ENCODE assay signal across 16 cellular contexts in genomic region chr9:114722937-114723620, GRCh38. TPM values are rescaled to one million over a fixed set of nuclear protein-coding genes. Genes with fewer than 3 reads are reported as not detected.
DNase-seq lines count a peak whose midpoint lies in the region; ATAC-seq, FAIRE-seq and TF ChIP-seq lines count a peak whose summit lies in the region.
"Had no signal": no experiment of that assay in that cellular context is flagged by ENCODE, and none has a peak within 500 bp of the region (broad histone marks: within the 10 kb centered on the region; RNA-seq: fewer than 3 reads in every experiment).

No MANE protein-coding gene starts in this region.

- H3K9ac ChIP-seq in SK-N-SH (no peak overlapping the region), smooth muscle cell (ENCODE audit: low read depth) (no peak overlapping the region)

- WGBS in SK-N-SH (ENCODE audit: low lambda C conversion rate), result 84% methylated on average over 7 of the region's 7 CpGs
- WGBS in smooth muscle cell (ENCODE audit: low lambda C conversion rate), result 84% methylated on average over 7 of the region's 7 CpGs

- H3K27me3 ChIP-seq in SK-N-SH (ENCODE audit: insufficient read depth) (no peaks in the 10 kb centered on the region), smooth muscle cell (ENCODE audit: low read depth) (peaks cover 15% of the 10 kb centered on the region)
- H3K27me3 ChIP-seq: SJSA1 had no signal

- no peak for TF ChIP-seq CTCF in SK-N-SH (IDR thresholded peaks at IDR 0.05)
- no peak for TF ChIP-seq CTCF in HEK293 (tag by site-specific recombination; IDR thresholded peaks at IDR 0.05)
- no peak for TF ChIP-seq CTCF in smooth muscle cell (IDR thresholded peaks at IDR 0.05; ENCODE audit: borderline replicate concordance, insufficient read depth, poor library complexity, severe bottlenecking)
- no peak for TF ChIP-seq CTCF in mucosa of descending colon (IDR thresholded peaks at IDR 0.05)

- no peaks in the 10 kb centered on the region for H3K9me2 ChIP-seq in SK-N-SH

- no peaks in the 10 kb centered on the region for H3K79me2 ChIP-seq in SK-N-SH (ENCODE audit: insufficient read depth)
- no peaks in the 10 kb centered on the region for H3K79me2 ChIP-seq in smooth muscle cell (ENCODE audit: low read depth)

- ATAC-seq in SK-N-SH treated with all-trans-retinoic acid at 6 μM for 48 hours, result no peak
- no peak for ATAC-seq in mucosa of descending colon
- ATAC-seq: K562 had no signal

- H3K4me2 ChIP-seq in SK-N-SH (0 out of 2 replicates have a peak overlapping the region, but pooled peaks have one; percentile 26), smooth muscle cell (no peak overlapping the region)

- H3F3A ChIP-seq in SK-N-SH (replicated peaks; ENCODE audit: insufficient read depth), result peaks cover 25% of the 10 kb centered on the region
- peaks cover 3% of the 10 kb centered on the region for H3F3A ChIP-seq in smooth muscle cell (ENCODE audit: low read depth)

- no peak for FAIRE-seq in urothelium cell line (lab: Jason Lieb, UNC)
- FAIRE-seq: K562 had no signal

- intact Hi-C loops in mucosa of descending colon (cut with DNase I, micrococcal nuclease), result no loop called here

- no peak overlapping the region for H3K4me3 ChIP-seq in SK-N-SH (ENCODE audit: low read depth in 2 of 2, low read length in 1 of 2)
- H3K4me3 ChIP-seq in HEK293 (ENCODE audit: low read depth, low read length), result no peak overlapping the region
- H3K4me3 ChIP-seq in smooth muscle cell, result no peak overlapping the region
- H3K4me3 ChIP-seq in mucosa of descending colon, result no peak overlapping the region
- H3K4me3 ChIP-seq: HAP-1, K562, SJSA1 had no signal

- H2AFZ ChIP-seq in SK-N-SH (ENCODE audit: low read depth) (no peak overlapping the region), smooth muscle cell (ENCODE audit: low read depth) (no peak overlapping the region)

- no peak for TF ChIP-seq RAD21 in SK-N-SH (IDR thresholded peaks at IDR 0.05; ENCODE audit: low read length)

- no peaks in the 10 kb centered on the region for H3K9me3 ChIP-seq in SK-N-SH
- no peaks in the 10 kb centered on the region for H3K9me3 ChIP-seq in HEK293 (ENCODE audit: control insufficient read depth, insufficient read depth, low read depth, low read length)
- no peaks in the 10 kb centered on the region for H3K9me3 ChIP-seq in smooth muscle cell (replicated peaks; ENCODE audit: low read depth)
- H3K9me3 ChIP-seq in mucosa of descending colon, result no peaks in the 10 kb centered on the region
- H3K9me3 ChIP-seq: HAP-1, SJSA1 had no signal

- H3K36me3 ChIP-seq in SK-N-SH (replicated peaks in 1 of 2; ENCODE audit: control insufficient read depth in 1 of 2, insufficient read depth in 2 of 2, low read length in 1 of 2) (no peaks in the 10 kb centered on the region), HEK293 (ENCODE audit: control insufficient read depth in 2 of 2, insufficient read depth in 1 of 2, low read length in 2 of 2) (no peaks in the 10 kb centered on the region), smooth muscle cell (ENCODE audit: low read depth) (no peaks in the 10 kb centered on the region), mucosa of descending colon (ENCODE audit: low read depth) (no peaks in the 10 kb centered on the region)
- H3K36me3 ChIP-seq: HAP-1, SJSA1 had no signal

- POLR2A ChIA-PET in SK-N-SH (lab: Yijun Ruan, JAX), result no interaction called here
- POLR2A ChIA-PET in HEK293 (lab: Yijun Ruan, JAX), result no interaction called here

- peaks cover 0 to 44% of the 10 kb centered on the region in 2 experiments; a peak in 3 of 4 replicates for H3K4me1 ChIP-seq in SK-N-SH (ENCODE audit: control insufficient read depth in 1 of 2, insufficient read depth in 2 of 2, low read depth in 1 of 2, low read length in 1 of 2)
- H3K4me1 ChIP-seq in HEK293 (ENCODE audit: control insufficient read depth, insufficient read depth, low read length), result 0 out of 2 replicates have a peak, but pooled peaks cover 2% of the 10 kb centered on the region
- peaks cover 10% of the 10 kb centered on the region for H3K4me1 ChIP-seq in smooth muscle cell (ENCODE audit: low read depth)
- no peaks in the 10 kb centered on the region for H3K4me1 ChIP-seq in mucosa of descending colon (ENCODE audit: low read depth)
- H3K4me1 ChIP-seq: HAP-1 had no signal

- H3K27ac ChIP-seq in SK-N-SH (ENCODE audit: low read depth in 2 of 2, low read length in 1 of 2), result peak overlapping the region in 1 of 2 experiments; percentile 82; a peak in 2 of 4 replicates
- no peak overlapping the region for H3K27ac ChIP-seq in HEK293 (ENCODE audit: extremely low read depth, low read depth, low read length)
- peak overlapping the region; percentile 84 for H3K27ac ChIP-seq in epithelial cell of prostate
- H3K27ac ChIP-seq in smooth muscle cell (ENCODE audit: low read depth), result peak overlapping the region; percentile 39
- H3K27ac ChIP-seq: RWPE1, SJSA1 had no signal

- CTCF ChIA-PET in SK-N-SH (lab: Yijun Ruan, JAX), result interaction anchor here (1.1 to 2.7 kb wide), 2 partner anchors 288 to 317 kb away, joined by 3 to 8 read pairs; no protein-coding TSS in a partner anchor
- CTCF ChIA-PET in HEK293 (lab: Yijun Ruan, JAX), result interaction anchor here (0.6 to 4.1 kb wide), 5 partner anchors 41 to 355 kb away, joined by 3 to 22 read pairs (median 3); partner anchors contain the start of gene TEX48

- DNase-seq in SK-N-SH (no peak), epithelial cell of prostate (ENCODE audit: low read depth, low spot score) (no peak), smooth muscle cell (lab: John Stamatoyannopoulos, UW; ENCODE audit: unreplicated experiment) (no peak), urothelium cell line (ENCODE audit: low spot score) (no peak), mucosa of descending colon (no peak)
- DNase-seq: CD4-positive, alpha-beta T cell; NCI-H187; NCI-H2227 treated with DMSO at 0.1 percent for 48 hours; NK-92 treated with Interleukin-12 subunit alpha and Interleukin-12 subunit beta, amount 100 ng/mL, for 24 hours; OCI-M1 had no signal

- TF ChIP-seq EP300 in SK-N-SH (IDR thresholded peaks at IDR 0.05; ENCODE audit: borderline replicate concordance in 1 of 2, low read depth in 1 of 2, low read length in 1 of 2), result no peak

- H4K20me1 ChIP-seq in SK-N-SH (ENCODE audit: insufficient read depth) (no peaks in the 10 kb centered on the region), smooth muscle cell (ENCODE audit: low read depth) (no peaks in the 10 kb centered on the region)

TF ChIP-seq in SK-N-SH, 30 proteins besides CTCF, POLR2A, EP300 and RAD21 (continues in another document):
- no peak for TF ChIP-seq GATA2 (CRISPR knock-in tag; IDR thresholded peaks at IDR 0.05)
- TF ChIP-seq FOXJ3 (CRISPR knock-in tag; IDR thresholded peaks at IDR 0.05), result no peak
- no peak for TF ChIP-seq USF1 (IDR thresholded peaks at IDR 0.05; ENCODE audit: borderline replicate concordance, low read depth)

TF ChIP-seq in SK-N-SH treated with all-trans-retinoic acid at 6 μM for 48 hours, 23 proteins besides CTCF, POLR2A, EP300 and RAD21 (continues in another document):
- TF ChIP-seq ZC3H10 (CRISPR knock-in tag; IDR thresholded peaks at IDR 0.05) (no peak), TSHZ2 (CRISPR knock-in tag; IDR thresholded peaks at IDR 0.05) (no peak)

TF ChIP-seq in HEK293, 187 proteins besides CTCF, POLR2A, EP300 and RAD21:
- peak; percentile 53 for TF ChIP-seq SCRT2 (tag by site-specific recombination; IDR thresholded peaks at IDR 0.05)
- TF ChIP-seq ZNF266 (tag by site-specific recombination; IDR thresholded peaks at IDR 0.05; ENCODE audit: low read depth), result no peak
TF ChIP-seq in HEK293: peak in this region for 1.

RNA-seq across cellular contexts. Expression of gene TEX48, which starts 41.1 kb away (rescaled TPM):
- polyA plus RNA-seq in SK-N-SH (2012; rRNA removed) (0.41 and 0.46 TPM in 2 replicates), smooth muscle cell (0.58 TPM in 1 of 2 replicates, not detected in the other)
- polyA plus RNA-seq in SK-N-SH (2012; cell fraction: cytosol; rRNA removed), result 0.42 and 0.71 TPM in 2 replicates
- 0.20 and 0.37 TPM in 2 replicates for polyA plus RNA-seq in SK-N-SH (2012; cell fraction: nucleus; rRNA removed)
- total RNA-seq in smooth muscle cell (not detected in 2 replicates), mucosa of descending colon (not detected)
- total RNA-seq: CD4-positive, alpha-beta T cell; K562; SJSA1 had no signal
- polyA plus RNA-seq: K562 had no signal
